15 cellular contexts compared by ENCODE assay signal in genomic region chr18:48888681-48889080, GRCh38.
"Had no signal": no experiment of that assay in that cellular context is flagged by ENCODE, and none has a peak within 500 bp of the region (broad histone marks: within the 10 kb centered on the region; RNA-seq: fewer than 3 reads in every experiment).

No MANE protein-coding gene starts in this region.

- H3K4me3 ChIP-seq: esophagus squamous epithelium, heart right ventricle, stomach, upper lobe of left lung had no signal

- ATAC-seq: activated naive CD8-positive, alpha-beta T cell treated with anti-CD3 and anti-CD28 coated beads, Interleukin-2, amount 50 U/mL, for 24 hours; effector memory CD8-positive, alpha-beta T cell; naive thymus-derived CD4-positive, alpha-beta T cell had no signal

- H3K9me3 ChIP-seq: esophagus squamous epithelium, heart right ventricle, stomach, upper lobe of left lung had no signal

- H3K36me3 Mint-ChIP-seq: immature natural killer cell; memory B cell; naive thymus-derived CD4-positive, alpha-beta T cell had no signal

- H3K4me3 Mint-ChIP-seq: activated naive CD8-positive, alpha-beta T cell treated with anti-CD3 and anti-CD28 coated beads, Interleukin-2, amount 50 U/mL, for 24 hours; immature natural killer cell; memory B cell; naive thymus-derived CD4-positive, alpha-beta T cell had no signal

- H3K9me3 Mint-ChIP-seq: activated naive CD8-positive, alpha-beta T cell treated with anti-CD3 and anti-CD28 coated beads, Interleukin-2, amount 50 U/mL, for 24 hours; effector memory CD8-positive, alpha-beta T cell; immature natural killer cell; memory B cell had no signal

- H3K36me3 ChIP-seq: esophagus squamous epithelium, heart right ventricle, stomach, upper lobe of left lung had no signal

- H3K27ac ChIP-seq: esophagus squamous epithelium, stomach, upper lobe of left lung, VCaP had no signal

- H3K4me1 Mint-ChIP-seq: activated naive CD8-positive, alpha-beta T cell treated with anti-CD3 and anti-CD28 coated beads, Interleukin-2, amount 50 U/mL, for 24 hours; memory B cell had no signal

- H3K27me3 Mint-ChIP-seq: activated naive CD8-positive, alpha-beta T cell treated with anti-CD3 and anti-CD28 coated beads, Interleukin-2, amount 50 U/mL, for 24 hours; effector memory CD8-positive, alpha-beta T cell; memory B cell had no signal

- H3K27me3 ChIP-seq: esophagus squamous epithelium, heart right ventricle, stomach, upper lobe of left lung had no signal

- H3K27ac Mint-ChIP-seq: activated naive CD8-positive, alpha-beta T cell treated with anti-CD3 and anti-CD28 coated beads, Interleukin-2, amount 50 U/mL, for 24 hours; memory B cell; naive thymus-derived CD4-positive, alpha-beta T cell had no signal

- DNase-seq: activated CD4-positive, alpha-beta T cell treated with anti-CD3 and anti-CD28 coated beads, Interleukin-2, amount 50 U/mL, for 4 hours; activated naive CD8-positive, alpha-beta T cell treated with anti-CD3 and anti-CD28 coated beads, Interleukin-2, amount 50 U/mL, for 24 hours; cerebellar nuclear complex; effector memory CD8-positive, alpha-beta T cell; esophagus squamous epithelium; immature natural killer cell; naive thymus-derived CD4-positive, alpha-beta T cell; stimulated activated CD4-positive, alpha-beta T cell treated with anti-CD3 and anti-CD28 coated beads, Interleukin-2, amount 100 ng/mL, for 48 hours; stomach; SW 1271; T-helper 2 cell had no signal
